29 cellular contexts compared by ENCODE assay signal in the genomic region with DNA sequence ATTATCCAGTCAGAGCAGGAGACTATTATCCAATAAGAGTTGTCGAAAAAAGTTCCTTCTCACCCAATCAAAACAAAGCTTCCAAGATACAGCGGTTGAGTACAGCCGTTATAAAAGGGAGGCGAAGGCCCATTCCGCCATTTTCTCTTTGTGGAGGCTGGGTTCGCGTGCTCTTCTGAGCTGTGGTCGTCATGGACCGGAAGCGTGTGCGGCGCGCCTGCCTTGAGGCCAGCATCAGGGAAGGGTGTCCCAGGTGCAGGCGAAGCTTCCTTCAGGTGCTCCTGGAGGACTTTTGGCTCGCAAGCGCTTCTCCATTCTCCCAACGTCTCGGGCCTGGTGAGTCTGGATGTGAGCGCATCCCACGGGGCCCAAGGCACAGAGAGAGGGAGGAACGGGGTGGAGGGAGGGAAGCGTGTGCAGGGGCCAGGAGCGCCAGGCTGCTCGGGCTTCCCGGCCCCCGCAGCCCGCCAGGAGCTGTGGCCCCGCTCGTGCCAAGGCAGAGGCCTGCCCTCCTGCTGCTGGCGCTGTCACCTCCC.
A peak's percentile ranks its signal among the peaks of the same experiment; 100 is the strongest.
DNase-seq lines count a peak whose midpoint lies in the region; ATAC-seq, FAIRE-seq and TF ChIP-seq lines count a peak whose summit lies in the region.
"Had no signal": no experiment of that assay in that cellular context is flagged by ENCODE, and none has a peak within 500 bp of the region (broad histone marks: within the 10 kb centered on the region; RNA-seq: fewer than 3 reads in every experiment).

No MANE protein-coding gene starts in this region.

- H3K9ac ChIP-seq in neural progenitor cell: no peak overlapping the region

- no peaks in the 10 kb centered on the region for H4K20me1 ChIP-seq in neural progenitor cell (ENCODE audit: low read depth)

- H3K4me2 ChIP-seq in neural progenitor cell: no peak overlapping the region
- H3K4me2 ChIP-seq: A549, hepatocyte had no signal

- no peaks in the 10 kb centered on the region for H3F3A ChIP-seq in neural progenitor cell (ENCODE audit: low read depth)

- DNase-seq in activated CD4-positive, alpha-beta memory T cell treated with anti-CD3 and anti-CD28 coated beads for 36 hours: peak; percentile 1
- DNase-seq in activated CD4-positive, alpha-beta memory T cell treated with anti-CD3 and anti-CD28 coated beads, Interleukin-2, amount 10 ng/mL, durations not matched to agents 7 days and 5 days: no peak
- DNase-seq in WERI-Rb-1 (peak; percentile 3), left lobe of liver (ENCODE audit: low spot score) (peak; percentile 6), GM12892 (ENCODE audit: insufficient read length) (no peak), neural progenitor cell (ENCODE audit: low spot score) (no peak)
- DNase-seq in stimulated activated CD8-positive, alpha-beta memory T cell treated with anti-CD3 and anti-CD28 coated beads, Interleukin-4, amount 100 ng/mL, for 48 hours: no peak
- DNase-seq in activated CD8-positive, alpha-beta T cell treated with anti-CD3 and anti-CD28 coated beads for 36 hours: no peak
- DNase-seq: activated CD4-positive, alpha-beta T cell treated with anti-CD3 and anti-CD28 coated beads, Interleukin-2, amount 50 U/mL, for 1 hour; activated gamma-delta T cell; body of pancreas; DMS79; effector CD4-positive, alpha-beta T cell; foreskin melanocyte; left ventricle myocardium superior; midbrain; natural killer cell; NCI-H1092 treated with DMSO at 0.1 percent for 48 hours; NCI-H1930; NCI-H446; OCI-M1; ovary; spleen; stimulated activated CD4-positive, alpha-beta T cell treated with anti-CD3 and anti-CD28 coated beads, Interleukin-2, amount 100 ng/mL, for 48 hours; stimulated activated naive CD4-positive, alpha-beta T cell had no signal

- H2AFZ ChIP-seq in neural progenitor cell (replicated peaks): no peak overlapping the region
- H2AFZ ChIP-seq: hepatocyte had no signal

- no peaks in the 10 kb centered on the region for H3K27me3 ChIP-seq in WERI-Rb-1 (ENCODE audit: insufficient read depth, low read depth, severe bottlenecking)
- H3K27me3 ChIP-seq in neural progenitor cell: no peaks in the 10 kb centered on the region
- H3K27me3 ChIP-seq: body of pancreas, hepatocyte, ovary, spleen had no signal

- no peak overlapping the region for H3K27ac ChIP-seq in WERI-Rb-1
- no peak overlapping the region for H3K27ac ChIP-seq in neural progenitor cell
- H3K27ac ChIP-seq: A549, body of pancreas, hepatocyte, ovary, spleen had no signal

- no peaks in the 10 kb centered on the region for H3K9me3 Mint-ChIP-seq in activated CD4-positive, alpha-beta memory T cell treated with anti-CD3 and anti-CD28 coated beads for 36 hours
- H3K9me3 Mint-ChIP-seq in activated CD4-positive, alpha-beta memory T cell treated with anti-CD3 and anti-CD28 coated beads, Interleukin-2, amount 10 ng/mL, durations not matched to agents 7 days and 5 days: no peaks in the 10 kb centered on the region
- H3K9me3 Mint-ChIP-seq in neural progenitor cell: peaks cover 2% of the 10 kb centered on the region
- H3K9me3 Mint-ChIP-seq in activated CD8-positive, alpha-beta T cell treated with anti-CD3 and anti-CD28 coated beads for 36 hours: no peaks in the 10 kb centered on the region
- H3K9me3 Mint-ChIP-seq: immature natural killer cell, natural killer cell had no signal

- H3K36me3 ChIP-seq in WERI-Rb-1: no peaks in the 10 kb centered on the region
- H3K36me3 ChIP-seq in neural progenitor cell: no peaks in the 10 kb centered on the region
- H3K36me3 ChIP-seq: ovary, spleen had no signal

- no peaks in the 10 kb centered on the region for H3K4me1 Mint-ChIP-seq in activated CD4-positive, alpha-beta memory T cell treated with anti-CD3 and anti-CD28 coated beads for 36 hours (ENCODE audit: low read depth)
- H3K4me1 Mint-ChIP-seq in activated CD4-positive, alpha-beta memory T cell treated with anti-CD3 and anti-CD28 coated beads, Interleukin-2, amount 10 ng/mL, durations not matched to agents 7 days and 5 days: no peaks in the 10 kb centered on the region
- H3K4me1 Mint-ChIP-seq in neural progenitor cell: peaks cover 12% of the 10 kb centered on the region
- H3K4me1 Mint-ChIP-seq in activated CD8-positive, alpha-beta T cell treated with anti-CD3 and anti-CD28 coated beads for 36 hours (ENCODE audit: low read depth): no peaks in the 10 kb centered on the region
- H3K4me1 Mint-ChIP-seq: immature natural killer cell, natural killer cell had no signal

- CTCF ChIA-PET in activated CD4-positive, alpha-beta memory T cell treated with anti-CD3 and anti-CD28 coated beads for 36 hours (lab: Charles Lee): no interaction called here
- CTCF ChIA-PET in activated CD4-positive, alpha-beta memory T cell treated with anti-CD3 and anti-CD28 coated beads, Interleukin-2, amount 10 ng/mL, durations not matched to agents 7 days and 5 days (lab: Charles Lee): no interaction called here
- CTCF ChIA-PET in activated CD8-positive, alpha-beta T cell treated with anti-CD3 and anti-CD28 coated beads for 36 hours (lab: Charles Lee): no interaction called here

- H3K4me3 ChIP-seq in WERI-Rb-1 (ENCODE audit: low read depth, low read length) (no peak overlapping the region), neural progenitor cell (no peak overlapping the region)
- H3K4me3 ChIP-seq: A549, body of pancreas, hepatocyte, ovary, spleen had no signal

- TF ChIP-seq POLR2A in GM12892 (IDR thresholded peaks at IDR 0.05; ENCODE audit: low read depth, low read length): no peak

- H3K36me3 Mint-ChIP-seq in activated CD4-positive, alpha-beta memory T cell treated with anti-CD3 and anti-CD28 coated beads for 36 hours: no peaks in the 10 kb centered on the region
- no peaks in the 10 kb centered on the region for H3K36me3 Mint-ChIP-seq in activated CD4-positive, alpha-beta memory T cell treated with anti-CD3 and anti-CD28 coated beads, Interleukin-2, amount 10 ng/mL, durations not matched to agents 7 days and 5 days (ENCODE audit: low read depth)
- H3K36me3 Mint-ChIP-seq in neural progenitor cell: no peaks in the 10 kb centered on the region
- H3K36me3 Mint-ChIP-seq in activated CD8-positive, alpha-beta T cell treated with anti-CD3 and anti-CD28 coated beads for 36 hours (ENCODE audit: low read depth): no peaks in the 10 kb centered on the region
- H3K36me3 Mint-ChIP-seq: immature natural killer cell, natural killer cell had no signal

- intact Hi-C loops in activated CD4-positive, alpha-beta memory T cell treated with anti-CD3 and anti-CD28 coated beads for 36 hours (cut with micrococcal nuclease): no loop called here
- intact Hi-C loops in activated CD8-positive, alpha-beta T cell treated with anti-CD3 and anti-CD28 coated beads for 36 hours (cut with micrococcal nuclease): no loop called here

- H3K27me3 Mint-ChIP-seq in activated CD4-positive, alpha-beta memory T cell treated with anti-CD3 and anti-CD28 coated beads for 36 hours: no peaks in the 10 kb centered on the region
- H3K27me3 Mint-ChIP-seq in activated CD4-positive, alpha-beta memory T cell treated with anti-CD3 and anti-CD28 coated beads, Interleukin-2, amount 10 ng/mL, durations not matched to agents 7 days and 5 days: peaks cover 6% of the 10 kb centered on the region
- peaks cover 5% of the 10 kb centered on the region for H3K27me3 Mint-ChIP-seq in neural progenitor cell (ENCODE audit: insufficient read depth, low read depth)
- H3K27me3 Mint-ChIP-seq in activated CD8-positive, alpha-beta T cell treated with anti-CD3 and anti-CD28 coated beads for 36 hours: no peaks in the 10 kb centered on the region

- no peaks in the 10 kb centered on the region for H3K4me1 ChIP-seq in neural progenitor cell
- H3K4me1 ChIP-seq: A549, body of pancreas, spleen had no signal

- ATAC-seq in left lobe of liver: no peak
- ATAC-seq in activated CD8-positive, alpha-beta T cell treated with anti-CD3 and anti-CD28 coated beads for 36 hours: no peak
- ATAC-seq: body of pancreas, left ventricle myocardium superior, natural killer cell, SK-N-SH treated with all-trans-retinoic acid at 6 μM for 48 hours had no signal

- H3K9me3 ChIP-seq in WERI-Rb-1 (ENCODE audit: severe bottlenecking) (no peaks in the 10 kb centered on the region), neural progenitor cell (ENCODE audit: low read depth) (no peaks in the 10 kb centered on the region)
- H3K9me3 ChIP-seq: A549, body of pancreas, ovary, spleen had no signal

- POLR2A ChIA-PET in activated CD4-positive, alpha-beta memory T cell treated with anti-CD3 and anti-CD28 coated beads for 36 hours (lab: Charles Lee): no interaction called here
- POLR2A ChIA-PET in activated CD4-positive, alpha-beta memory T cell treated with anti-CD3 and anti-CD28 coated beads, Interleukin-2, amount 10 ng/mL, durations not matched to agents 7 days and 5 days (lab: Charles Lee): no interaction called here
- POLR2A ChIA-PET in activated CD8-positive, alpha-beta T cell treated with anti-CD3 and anti-CD28 coated beads for 36 hours (lab: Charles Lee): no interaction called here

- H3K79me2 ChIP-seq in neural progenitor cell (ENCODE audit: low read depth): no peaks in the 10 kb centered on the region
- H3K79me2 ChIP-seq: hepatocyte had no signal

- H3K4me3 Mint-ChIP-seq in activated CD4-positive, alpha-beta memory T cell treated with anti-CD3 and anti-CD28 coated beads for 36 hours: no peak overlapping the region
- H3K4me3 Mint-ChIP-seq in activated CD4-positive, alpha-beta memory T cell treated with anti-CD3 and anti-CD28 coated beads, Interleukin-2, amount 10 ng/mL, durations not matched to agents 7 days and 5 days: no peak overlapping the region
- H3K4me3 Mint-ChIP-seq in neural progenitor cell: no peak overlapping the region
- no peak overlapping the region for H3K4me3 Mint-ChIP-seq in activated CD8-positive, alpha-beta T cell treated with anti-CD3 and anti-CD28 coated beads for 36 hours
- H3K4me3 Mint-ChIP-seq: natural killer cell had no signal

- no peak for TF ChIP-seq CTCF in WERI-Rb-1 (IDR thresholded peaks at IDR 0.05; ENCODE audit: low read depth, low read length)
- no peak for TF ChIP-seq CTCF in neural progenitor cell (IDR thresholded peaks at IDR 0.05)
- TF ChIP-seq CTCF in activated CD8-positive, alpha-beta T cell treated with anti-CD3 and anti-CD28 coated beads for 36 hours (IDR thresholded peaks at IDR 0.05): no peak

- no peak overlapping the region for H3K27ac Mint-ChIP-seq in activated CD4-positive, alpha-beta memory T cell treated with anti-CD3 and anti-CD28 coated beads for 36 hours
- no peak overlapping the region for H3K27ac Mint-ChIP-seq in activated CD4-positive, alpha-beta memory T cell treated with anti-CD3 and anti-CD28 coated beads, Interleukin-2, amount 10 ng/mL, durations not matched to agents 7 days and 5 days
- no peak overlapping the region for H3K27ac Mint-ChIP-seq in neural progenitor cell
- H3K27ac Mint-ChIP-seq in activated CD8-positive, alpha-beta T cell treated with anti-CD3 and anti-CD28 coated beads for 36 hours: no peak overlapping the region
- H3K27ac Mint-ChIP-seq: natural killer cell had no signal

- FAIRE-seq in GM12892 (lab: Jason Lieb, UNC): no peak
- FAIRE-seq: A549 had no signal

Comparison
In these comparisons a context has a peak if more than half of its experiments do, and no peak if none do; other contexts are left out.
1. DNase-seq: peak in activated CD4-positive, alpha-beta memory T cell treated with anti-CD3 and anti-CD28 coated beads for 36 hours (single experiment), WERI-Rb-1 (single experiment) and left lobe of liver (single experiment); none in activated CD4-positive, alpha-beta memory T cell treated with anti-CD3 and anti-CD28 coated beads, Interleukin-2, amount 10 ng/mL, durations not matched to agents 7 days and 5 days (single experiment), GM12892 (single experiment), stimulated activated CD8-positive, alpha-beta memory T cell treated with anti-CD3 and anti-CD28 coated beads, Interleukin-4, amount 100 ng/mL, for 48 hours (single experiment), neural progenitor cell (single experiment) and activated CD8-positive, alpha-beta T cell treated with anti-CD3 and anti-CD28 coated beads for 36 hours (single experiment).